ENCODE assay signal across 9 cellular contexts in genomic region chr14:69261761-69262331, GRCh38. TPM values are rescaled to one million over a fixed set of nuclear protein-coding genes. Genes with fewer than 3 reads are reported as not detected.
A peak's percentile ranks its signal among the peaks of the same experiment; 100 is the strongest.
DNase-seq lines count a peak whose midpoint lies in the region; ATAC-seq and TF ChIP-seq lines count a peak whose summit lies in the region.
"Had no signal": no experiment of that assay in that cellular context is flagged by ENCODE, and none has a peak within 500 bp of the region (broad histone marks: within the 10 kb centered on the region; RNA-seq: fewer than 3 reads in every experiment).

No MANE protein-coding gene starts in this region.

- intact Hi-C loops in left ventricle myocardium inferior (cut with micrococcal nuclease) = no loop called here
- intact Hi-C loops in psoas muscle (cut with DNase I) = loop anchor here in 1 of 2 donors (5.0 kb wide), 2 partner anchors 85 to 100 kb away; no protein-coding TSS in a partner anchor

- H3K27ac ChIP-seq in RWPE2 (ENCODE audit: poor library complexity, severe bottlenecking) (no peak overlapping the region), left ventricle myocardium inferior (replicated peaks) (peak overlapping the region; percentile 91), psoas muscle (peak overlapping the region; percentile 46)

- H3K4me3 ChIP-seq in RWPE2 (ENCODE audit: severe bottlenecking) (no peak overlapping the region), left ventricle myocardium inferior (peak overlapping the region; percentile 83), psoas muscle (peak overlapping the region; percentile 74)

- no peaks in the 10 kb centered on the region for H3K36me3 ChIP-seq in ES-I3 (ENCODE audit: insufficient read depth, low read length)
- no peaks in the 10 kb centered on the region for H3K36me3 ChIP-seq in RWPE2 (ENCODE audit: low read depth)
- H3K36me3 ChIP-seq in left ventricle myocardium inferior = no peaks in the 10 kb centered on the region
- H3K36me3 ChIP-seq in psoas muscle (ENCODE audit: insufficient read depth in 1 of 2, low read depth in 1 of 2) = no peaks in the 10 kb centered on the region

- H3K27me3 ChIP-seq in RWPE2 (ENCODE audit: insufficient read depth, poor library complexity, severe bottlenecking) (peaks cover 76% of the 10 kb centered on the region), left ventricle myocardium inferior (ENCODE audit: low read depth) (peaks cover 43% of the 10 kb centered on the region), psoas muscle (ENCODE audit: insufficient read depth in 3 of 3, low read length in 2 of 3) (peaks cover 0 to 72% (median 15%) of the 10 kb centered on the region in 3 donors)

- H3K9ac ChIP-seq in ES-I3 (ENCODE audit: low read depth, low read length) = peak overlapping the region; percentile 69; the same call in 1 of the 2 replicates

- WGBS in psoas muscle, 3 donors = 44 to 63% (median 57%) methylated on average over 3 to 5 of the region's 5 CpGs

- TF ChIP-seq CTCF in RWPE2 (IDR thresholded peaks at IDR 0.05; ENCODE audit: poor library complexity, severe bottlenecking) (no peak), left ventricle myocardium inferior (IDR thresholded peaks at IDR 0.05; ENCODE audit: borderline replicate concordance) (no peak), psoas muscle (IDR thresholded peaks at IDR 0.05) (no peak)

- ATAC-seq in RWPE2 (ENCODE audit: low read depth) (peak; percentile 19; the same call in 1 of the 3 replicates), psoas muscle (peak in 1 of 4 donors; percentile 14), GM18517 (IDR thresholded peaks at IDR 0.05; ENCODE audit: unreplicated experiment) (no peak), GM18909 (IDR thresholded peaks at IDR 0.05; ENCODE audit: poor library complexity, unreplicated experiment) (no peak)

- 0 out of 2 replicates have a peak, but pooled peaks cover 3% of the 10 kb centered on the region for H3K4me1 ChIP-seq in ES-I3 (ENCODE audit: insufficient read depth, low read length)
- no peaks in the 10 kb centered on the region for H3K4me1 ChIP-seq in RWPE2 (ENCODE audit: insufficient read depth, poor library complexity, severe bottlenecking)
- H3K4me1 ChIP-seq in left ventricle myocardium inferior = peaks cover 81% of the 10 kb centered on the region
- H3K4me1 ChIP-seq in psoas muscle = peaks cover 6% of the 10 kb centered on the region

- no peak for DNase-seq in RWPE2 (ENCODE audit: low spot score)
- peak; percentile 61 for DNase-seq in left ventricle myocardium inferior
- peak in 1 of 2 donors; percentile 27 for DNase-seq in psoas muscle
- no peak for DNase-seq in kidney glomerular epithelial cell (lab: John Stamatoyannopoulos, UW)
- no peak for DNase-seq in H4 (ENCODE audit: low spot score)

- no peaks in the 10 kb centered on the region for H3K9me3 ChIP-seq in ES-I3 (ENCODE audit: control insufficient read depth, insufficient read depth, low read length)
- no peaks in the 10 kb centered on the region for H3K9me3 ChIP-seq in RWPE2 (ENCODE audit: severe bottlenecking)
- H3K9me3 ChIP-seq in left ventricle myocardium inferior (replicated peaks) = no peaks in the 10 kb centered on the region
- H3K9me3 ChIP-seq in psoas muscle = no peaks in the 10 kb centered on the region

RNA-seq across cellular contexts. Expression of gene GALNT16, which starts 1.9 kb away (rescaled TPM):
- total RNA-seq in left ventricle myocardium inferior (70.5 TPM), psoas muscle (1 to 10 TPM; 1.7 to 2.6 (median 2.4) TPM)
- polyA plus RNA-seq in psoas muscle = 1 to 10 TPM in 1 of 3 donors, under 1 TPM in 2; 0.83 to 1.4 (median 0.95) TPM
- 0.47 and 0.52 TPM in 2 replicates for total RNA-seq in H4 (2014; rRNA removed; shearing (Covaris generic))
- total RNA-seq: T-helper 2 cell treated with Interferon-gamma antibody and Interleukin-4, amounts not matched to agents 100 ng/mL and 5 ng/mL, for 36 hours had no signal

Comparison
In these comparisons a context has a peak if more than half of its experiments do, and no peak if none do; other contexts are left out.
1. RNA of gene GALNT16, which starts 1.9 kb away (total RNA-seq): 70.5 TPM in left ventricle myocardium inferior (single experiment); 1.7 to 2.6 TPM in psoas muscle and 0.47 to 0.52 TPM in H4; every median in the first group is over 10 times any median in the second.